In genomic region chr3:42505203-42505848, GRCh38 we compare ENCODE assay signal across 19 cellular contexts. TPM values are rescaled to one million over a fixed set of nuclear protein-coding genes. Genes with fewer than 3 reads are reported as not detected.
DNase-seq lines count a peak whose midpoint lies in the region; ATAC-seq and TF ChIP-seq lines count a peak whose summit lies in the region.
"Had no signal": no experiment of that assay in that cellular context is flagged by ENCODE, and none has a peak within 500 bp of the region (broad histone marks: within the 10 kb centered on the region; RNA-seq: fewer than 3 reads in every experiment).

No MANE protein-coding gene starts in this region.

- no peak overlapping the region for H3K9ac ChIP-seq in mammary epithelial cell (ENCODE audit: insufficient read depth, low read length)
- H3K9ac ChIP-seq: neural progenitor cell, SK-N-SH had no signal

- POLR2A ChIA-PET in naive thymus-derived CD4-positive, alpha-beta T cell (lab: Charles Lee), result interaction anchor here (1.0 to 1.4 kb wide), 2 partner anchors 11 to 26 kb away, joined by 3 to 4 read pairs; no protein-coding TSS in a partner anchor

- CTCF ChIA-PET in mammary epithelial cell (lab: Charles Lee; ENCODE audit: low non-redundant PET), result no interaction called here
- CTCF ChIA-PET in naive thymus-derived CD4-positive, alpha-beta T cell (lab: Charles Lee), result interaction anchor here (0.9 to 1.5 kb wide), 4 partner anchors 10 to 42 kb away, joined by 3 to 7 read pairs (median 4); no protein-coding TSS in a partner anchor

- peaks cover 41 to 89% (median 72%) of the 10 kb centered on the region in 7 donors for H3K4me1 Mint-ChIP-seq in naive thymus-derived CD4-positive, alpha-beta T cell
- peaks cover 39% of the 10 kb centered on the region for H3K4me1 Mint-ChIP-seq in endothelial cell (ENCODE audit: unreplicated experiment)

- DNase-seq in breast epithelium (ENCODE audit: low spot score in 2 of 2) (peak; percentile 15 to 39), mammary epithelial cell (no peak), coronary artery (ENCODE audit: low spot score) (peak; percentile 74), ureter (ENCODE audit: low spot score) (peak; percentile 43), RKO (ENCODE audit: low spot score) (no peak), endothelial cell (ENCODE audit: low spot score) (no peak)
- DNase-seq in naive thymus-derived CD4-positive, alpha-beta T cell, result peak in 1 of 9 donors; percentile 16
- DNase-seq: caudate nucleus, COR-L47, foreskin fibroblast, HCEC 1CT, left ventricle myocardium inferior, NCI-H1930, NCI-H524, SK-N-SH, trophoblast cell had no signal

- no TSS peak for BruUV-seq in mammary epithelial cell (replicated peaks; lab: Mats Ljungman, UMichigan)

- no peak overlapping the region for H2AFZ ChIP-seq in mammary epithelial cell (ENCODE audit: low read depth, low read length)
- H2AFZ ChIP-seq: neural progenitor cell had no signal

- peak overlapping the region in 4 of 10 donors; percentile 35 to 98 (median 44) for H3K4me3 Mint-ChIP-seq in naive thymus-derived CD4-positive, alpha-beta T cell
- no peak overlapping the region for H3K4me3 Mint-ChIP-seq in endothelial cell (ENCODE audit: unreplicated experiment)
- H3K4me3 Mint-ChIP-seq: neural progenitor cell had no signal

- no peak overlapping the region for H3K4me2 ChIP-seq in mammary epithelial cell (ENCODE audit: insufficient read depth, low read depth, low read length)
- H3K4me2 ChIP-seq: neural progenitor cell, SK-N-SH had no signal

- no peak overlapping the region for H3K4me3 ChIP-seq in breast epithelium
- no peak overlapping the region for H3K4me3 ChIP-seq in mammary epithelial cell (replicated peaks in 1 of 3; ENCODE audit: insufficient read depth in 1 of 3, low read depth in 2 of 3, low read length in 3 of 3)
- H3K4me3 ChIP-seq in coronary artery, result no peak overlapping the region
- no peak overlapping the region for H3K4me3 ChIP-seq in naive thymus-derived CD4-positive, alpha-beta T cell (ENCODE audit: low read length)
- H3K4me3 ChIP-seq: GM12878, left ventricle myocardium inferior, neural progenitor cell had no signal

- intact Hi-C loops in breast epithelium (cut with DNase I; ENCODE audit: low total_unique reads) (no loop called here), mammary epithelial cell (cut with micrococcal nuclease) (no loop called here)
- intact Hi-C loops in naive thymus-derived CD4-positive, alpha-beta T cell (cut with micrococcal nuclease), result loop anchor here in 1 of 2 donors (10.0 kb wide), 1 partner anchor 491 kb away; no protein-coding TSS in a partner anchor

- H3K9me3 ChIP-seq in breast epithelium (no peaks in the 10 kb centered on the region), mammary epithelial cell (replicated peaks; ENCODE audit: insufficient read depth, low read length) (no peaks in the 10 kb centered on the region)
- H3K9me3 ChIP-seq in naive thymus-derived CD4-positive, alpha-beta T cell (ENCODE audit: control insufficient read depth in 2 of 3, low read length in 3 of 3), result no peaks in the 10 kb centered on the region
- H3K9me3 ChIP-seq: left ventricle myocardium inferior, SK-N-SH had no signal

- H3K36me3 ChIP-seq in breast epithelium, result no peaks in the 10 kb centered on the region
- H3K36me3 ChIP-seq in mammary epithelial cell (ENCODE audit: insufficient read depth, low read length), result no peaks in the 10 kb centered on the region
- no peaks in the 10 kb centered on the region for H3K36me3 ChIP-seq in naive thymus-derived CD4-positive, alpha-beta T cell (ENCODE audit: control insufficient read depth in 2 of 3, insufficient read depth in 3 of 3, low read length in 3 of 3)
- H3K36me3 ChIP-seq: left ventricle myocardium inferior, neural progenitor cell had no signal

- H4K20me1 ChIP-seq in mammary epithelial cell (ENCODE audit: insufficient read depth, low read length), result no peaks in the 10 kb centered on the region

- TF ChIP-seq POLR2A in breast epithelium (IDR thresholded peaks at IDR 0.05), result no peak

- no peaks in the 10 kb centered on the region for H3K9me3 Mint-ChIP-seq in naive thymus-derived CD4-positive, alpha-beta T cell
- no peaks in the 10 kb centered on the region for H3K9me3 Mint-ChIP-seq in endothelial cell (ENCODE audit: unreplicated experiment)

- in situ Hi-C loops in mammary epithelial cell (cut with MboI; ENCODE audit: low sequenced_read_pairs in 2 of 2), result no loop called here

- no peaks in the 10 kb centered on the region for H3K79me2 ChIP-seq in mammary epithelial cell (ENCODE audit: insufficient read depth, low read length)

- TF ChIP-seq CTCF in breast epithelium (IDR thresholded peaks at IDR 0.05) (no peak), mammary epithelial cell (conservative IDR thresholded peaks at IDR 0.05 in 1 of 2, IDR thresholded peaks at IDR 0.05 in 1 of 2; ENCODE audit: extremely low read depth in 1 of 2, insufficient read depth in 1 of 2, low read depth in 1 of 2, low read length in 2 of 2) (no peak), coronary artery (IDR thresholded peaks at IDR 0.05) (no peak), endothelial cell (IDR thresholded peaks at IDR 0.05; ENCODE audit: unreplicated experiment) (no peak)

- peaks cover 0 to 6% (median 0%) of the 10 kb centered on the region in 5 donors for H3K36me3 Mint-ChIP-seq in naive thymus-derived CD4-positive, alpha-beta T cell
- no peaks in the 10 kb centered on the region for H3K36me3 Mint-ChIP-seq in endothelial cell (ENCODE audit: low read depth, unreplicated experiment)
- H3K36me3 Mint-ChIP-seq: neural progenitor cell had no signal

- dilution Hi-C loops in mammary epithelial cell (cut with HindIII; ENCODE audit: low sequenced_read_pairs), result no loop called here

- ATAC-seq in naive thymus-derived CD4-positive, alpha-beta T cell, result no peak
- no peak for ATAC-seq in GM18870 (IDR thresholded peaks at IDR 0.05; ENCODE audit: unreplicated experiment)
- ATAC-seq: GM12878 had no signal

- H3K27ac Mint-ChIP-seq in naive thymus-derived CD4-positive, alpha-beta T cell, result peak overlapping the region in 7 of 9 donors; percentile 70 to 94 (median 85)
- no peak overlapping the region for H3K27ac Mint-ChIP-seq in endothelial cell (ENCODE audit: unreplicated experiment)
- H3K27ac Mint-ChIP-seq: neural progenitor cell had no signal

- peaks cover 0 to 10% of the 10 kb centered on the region in 2 donors for H3K4me1 ChIP-seq in breast epithelium
- H3K4me1 ChIP-seq in mammary epithelial cell (ENCODE audit: insufficient read depth, low read length), result peaks cover 14% of the 10 kb centered on the region
- peaks cover 0 to 51% of the 10 kb centered on the region in 2 donors for H3K4me1 ChIP-seq in naive thymus-derived CD4-positive, alpha-beta T cell (ENCODE audit: control insufficient read depth in 2 of 2, insufficient read depth in 2 of 2, low read length in 2 of 2)
- H3K4me1 ChIP-seq: neural progenitor cell had no signal

- no peaks in the 10 kb centered on the region for H3K27me3 ChIP-seq in breast epithelium
- H3K27me3 ChIP-seq in mammary epithelial cell (ENCODE audit: insufficient read depth, low read length), result no peaks in the 10 kb centered on the region
- H3K27me3 ChIP-seq in naive thymus-derived CD4-positive, alpha-beta T cell (ENCODE audit: control insufficient read depth in 2 of 2, insufficient read depth in 2 of 2, low read length in 2 of 2), result peaks cover 0 to 5% of the 10 kb centered on the region in 2 donors

- WGBS in mammary epithelial cell (ENCODE audit: low coverage, missing lambda C conversion rate), result 85% methylated on average over 4 of the region's 6 CpGs

- H3K27ac ChIP-seq in breast epithelium (peak overlapping the region; percentile 79 to 85), mammary epithelial cell (ENCODE audit: insufficient read depth, low read depth, low read length) (no peak overlapping the region), coronary artery (no peak overlapping the region)
- H3K27ac ChIP-seq in naive thymus-derived CD4-positive, alpha-beta T cell (ENCODE audit: low read depth, low read length), result peak overlapping the region; percentile 10
- H3K27ac ChIP-seq: left ventricle myocardium inferior, neural progenitor cell had no signal

- peaks cover 6 to 32% (median 7%) of the 10 kb centered on the region in 5 donors for H3K27me3 Mint-ChIP-seq in naive thymus-derived CD4-positive, alpha-beta T cell
- peaks cover 22% of the 10 kb centered on the region for H3K27me3 Mint-ChIP-seq in endothelial cell (ENCODE audit: unreplicated experiment)

RNA-seq across cellular contexts. Expression of gene VIPR1, which starts 2.9 kb away (rescaled TPM):
- total RNA-seq in breast epithelium (10 to 100 TPM; 16.3 to 40.2 (median 25.2) TPM), mammary epithelial cell (10 to 100 TPM in 1 of 2 donors, 1 to 10 TPM in 1; 4.7 to 21.3 TPM), ureter (72.7 TPM), endothelial cell (ENCODE audit: unreplicated experiment) (5.4 TPM)
- 0.77 TPM for polyA plus RNA-seq in mammary epithelial cell
- 12.5 TPM for polyA minus RNA-seq in mammary epithelial cell
- 100 to 1,000 TPM in 2 of 5 experiments, 10 to 100 TPM in 2, 1 to 10 TPM in 1; 8.0 to 133 (median 70.5) TPM for total RNA-seq in naive thymus-derived CD4-positive, alpha-beta T cell
- polyA plus RNA-seq in naive thymus-derived CD4-positive, alpha-beta T cell, result 10 to 100 TPM; 30.5 to 44.8 TPM
- polyA plus RNA-seq: SK-N-SH had no signal

Comparison
In these comparisons a context has a peak if more than half of its experiments do, and no peak if none do; other contexts are left out.
1. DNase-seq: peak in breast epithelium (2 of 2), coronary artery (single experiment) and ureter (single experiment); none in mammary epithelial cell (single experiment), RKO (single experiment) and endothelial cell (single experiment).
2. H3K27ac ChIP-seq: peak in breast epithelium (2 of 2) and naive thymus-derived CD4-positive, alpha-beta T cell (single experiment); none in mammary epithelial cell (single experiment) and coronary artery (0 of 2).